Comparison of ENCODE assay signal across 8 cellular contexts in genomic region chr16:68244903-68245853, GRCh38. TPM values are rescaled to one million over a fixed set of nuclear protein-coding genes. Genes with fewer than 3 reads are reported as not detected.
DNase-seq lines count a peak whose midpoint lies in the region; ATAC-seq and TF ChIP-seq lines count a peak whose summit lies in the region.

TSS of gene PLA2G15 (plus strand) at chr16:68245373. CDS start at chr16:68245427, 54 bp downstream.

- no peaks in the 10 kb centered on the region for H3K27me3 Mint-ChIP-seq in activated CD4-positive, alpha-beta memory T cell treated with anti-CD3 and anti-CD28 coated beads for 36 hours

- H3K9me3 Mint-ChIP-seq in activated CD4-positive, alpha-beta memory T cell treated with anti-CD3 and anti-CD28 coated beads for 36 hours = no peaks in the 10 kb centered on the region

- peak within 1 kb of the TSS; percentile 89 for H3K4me3 Mint-ChIP-seq in activated CD4-positive, alpha-beta memory T cell treated with anti-CD3 and anti-CD28 coated beads for 36 hours

- H3K4me1 ChIP-seq in lower lobe of right lung = peaks cover 35% of the 10 kb centered on the region

- H3K27me3 ChIP-seq in BJ (ENCODE audit: control insufficient read depth, insufficient read depth, low read length) (no peaks in the 10 kb centered on the region), lower lobe of right lung (ENCODE audit: low read depth) (no peaks in the 10 kb centered on the region)

- peaks cover 5% of the 10 kb centered on the region for H3K36me3 Mint-ChIP-seq in activated CD4-positive, alpha-beta memory T cell treated with anti-CD3 and anti-CD28 coated beads for 36 hours

- no peaks in the 10 kb centered on the region for H3K9me3 ChIP-seq in lower lobe of right lung

- ATAC-seq in GM19043 (IDR thresholded peaks at IDR 0.05; ENCODE audit: low read depth, unreplicated experiment) (peak; percentile 82), HG03342 (IDR thresholded peaks at IDR 0.05; ENCODE audit: unreplicated experiment) (peak; percentile 84), lower lobe of right lung (peak; percentile 97 to 99)

- H3K4me1 Mint-ChIP-seq in activated CD4-positive, alpha-beta memory T cell treated with anti-CD3 and anti-CD28 coated beads for 36 hours (ENCODE audit: low read depth) = peaks cover 25% of the 10 kb centered on the region

- H3K27ac Mint-ChIP-seq in activated CD4-positive, alpha-beta memory T cell treated with anti-CD3 and anti-CD28 coated beads for 36 hours = peak within 1 kb of the TSS; percentile 34

- H3K27ac ChIP-seq in lower lobe of right lung = peak within 1 kb of the TSS; percentile 81

- H3K36me3 ChIP-seq in BJ (ENCODE audit: control insufficient read depth, insufficient read depth, low read length) = peaks cover 7% of the 10 kb centered on the region; the same call in 1 of the 2 replicates
- peaks cover 14% of the 10 kb centered on the region for H3K36me3 ChIP-seq in lower lobe of right lung

- TF ChIP-seq CTCF in BJ (IDR thresholded peaks at IDR 0.05; ENCODE audit: insufficient read depth, low read depth, low read length) (0 out of 2 replicates have a peak, but pooled peaks have one; percentile 8), lower lobe of right lung (IDR thresholded peaks at IDR 0.05) (no peak)

- POLR2A ChIA-PET in BJ (lab: Charles Lee) = interaction anchor here (0.7 to 1.3 kb wide), 2 partner anchors 13 to 19 kb away, joined by 4 to 7 read pairs; partner anchors contain the start of gene SLC7A6
- POLR2A ChIA-PET in activated CD4-positive, alpha-beta memory T cell treated with anti-CD3 and anti-CD28 coated beads for 36 hours (lab: Charles Lee) = interaction anchor here (0.6 to 1.9 kb wide), 7 partner anchors 8 to 588 kb away, joined by 3 to 9 read pairs (median 4); partner anchors contain the start of gene SLC7A6

- DNase-seq in BJ (ENCODE audit: low read depth) (no peak), NCI-H748 treated with DMSO at 0.1 percent for 48 hours (lab: John Stamatoyannopoulos, UW) (peak; percentile 60), ecto neural progenitor cell (ENCODE audit: low spot score) (peak; percentile 98), lower lobe of right lung (peak; percentile 96)
- DNase-seq in activated CD4-positive, alpha-beta memory T cell treated with anti-CD3 and anti-CD28 coated beads for 36 hours = peak; percentile 98
- DNase-seq in stimulated activated CD4-positive, alpha-beta T cell treated with anti-CD3 and anti-CD28 coated beads, Interleukin-4, amount 100 ng/mL, for 48 hours (ENCODE audit: low read depth in 2 of 2) = peak; percentile 96 to 98

- CTCF ChIA-PET in BJ (lab: Yijun Ruan, JAX) = interaction anchor here (1.1 to 3.9 kb wide), 6 partner anchors 13 to 275 kb away, joined by 3 to 27 read pairs (median 8); partner anchors contain the start of gene SLC7A6
- CTCF ChIA-PET in activated CD4-positive, alpha-beta memory T cell treated with anti-CD3 and anti-CD28 coated beads for 36 hours (lab: Charles Lee) = interaction anchor here (0.6 to 7.0 kb wide), 6 partner anchors 11 to 276 kb away, joined by 3 to 47 read pairs (median 11); partner anchors contain the start of gene SLC7A6

- intact Hi-C loops in activated CD4-positive, alpha-beta memory T cell treated with anti-CD3 and anti-CD28 coated beads for 36 hours (cut with micrococcal nuclease) = loop anchor here (1.0 kb wide), 2 partner anchors 8 to 65 kb away; partner anchors contain the start of gene SLC7A6OS
- intact Hi-C loops in lower lobe of right lung (cut with DNase I) = no loop called here

- H3K4me3 ChIP-seq in BJ (ENCODE audit: low read depth, low read length) (peak within 1 kb of the TSS; percentile 92), lower lobe of right lung (peak within 1 kb of the TSS; percentile 94)

RNA-seq across cellular contexts. Expression of gene PLA2G15, which starts in this region (rescaled TPM):
- polyA plus RNA-seq in BJ (2011; rRNA removed) = 23.9 and 39.2 TPM in 2 replicates
- 11.7 and 14.6 TPM in 2 replicates for polyA minus RNA-seq in BJ (2011; rRNA and poly(A)+ RNA removed)
- total RNA-seq in activated CD4-positive, alpha-beta memory T cell treated with anti-CD3 and anti-CD28 coated beads for 36 hours = 1 to 10 TPM; 8.0 to 8.7 TPM
- total RNA-seq in lower lobe of right lung = 45.1 TPM
